In genomic region chr4:159946983-159947645, GRCh38 we compare ENCODE assay signal across 9 cellular contexts.
DNase-seq lines count a peak whose midpoint lies in the region; ATAC-seq and TF ChIP-seq lines count a peak whose summit lies in the region.
"Had no signal": no experiment of that assay in that cellular context is flagged by ENCODE, and none has a peak within 500 bp of the region (broad histone marks: within the 10 kb centered on the region; RNA-seq: fewer than 3 reads in every experiment).

No MANE protein-coding gene starts in this region.

- no peak overlapping the region for H3K4me3 Mint-ChIP-seq in natural killer cell

- peak; percentile 72 for DNase-seq in DMS 273 (lab: John Stamatoyannopoulos, UW; ENCODE audit: unreplicated experiment)
- peak; percentile 56 for DNase-seq in M059J (ENCODE audit: low read depth)
- peak; percentile 33 for DNase-seq in SW480 (ENCODE audit: low spot score)
- DNase-seq in glomerular endothelial cell (ENCODE audit: extremely low read depth, low read depth, low spot score), result peak; percentile 25
- no peak for DNase-seq in testis
- no peak for DNase-seq in natural killer cell

- H3K36me3 ChIP-seq in testis (ENCODE audit: low read depth, missing control alignments), result no peaks in the 10 kb centered on the region
- H3K36me3 ChIP-seq: SJSA1 had no signal

- no peaks in the 10 kb centered on the region for H3K27me3 Mint-ChIP-seq in natural killer cell (ENCODE audit: low read depth in 2 of 2)

- peak; percentile 50 to 84 (median 65) for TF ChIP-seq CTCF in testis (IDR thresholded peaks at IDR 0.05)
- no peak for TF ChIP-seq CTCF in natural killer cell (IDR thresholded peaks at IDR 0.05)

- WGBS in testis, 2 donors, result 24 to 27% methylated on average over 5 of the region's 5 CpGs

- no peak overlapping the region for H3K4me3 ChIP-seq in testis
- H3K4me3 ChIP-seq: SJSA1 had no signal

- H3K4me1 ChIP-seq in testis, result no peaks in the 10 kb centered on the region
- H3K4me1 ChIP-seq: SJSA1 had no signal

- no peaks in the 10 kb centered on the region for H3K36me3 Mint-ChIP-seq in natural killer cell

- no peaks in the 10 kb centered on the region for H3K27me3 ChIP-seq in testis
- H3K27me3 ChIP-seq: SJSA1 had no signal

- no peak overlapping the region for H3K27ac ChIP-seq in testis
- H3K27ac ChIP-seq: SJSA1 had no signal

- no peaks in the 10 kb centered on the region for H3K9me3 Mint-ChIP-seq in natural killer cell

- H3K4me1 Mint-ChIP-seq in natural killer cell, result no peaks in the 10 kb centered on the region

- no peaks in the 10 kb centered on the region for H3K9me3 ChIP-seq in testis
- H3K9me3 ChIP-seq: SJSA1 had no signal

- ATAC-seq in GM21526 (IDR thresholded peaks at IDR 0.05; ENCODE audit: low FRiP score, unreplicated experiment) (peak; percentile 80), GM19452 (IDR thresholded peaks at IDR 0.05; ENCODE audit: unreplicated experiment) (no peak), natural killer cell (no peak)

- TF ChIP-seq POLR2A in testis (IDR thresholded peaks at IDR 0.05), result no peak

- H3K27ac Mint-ChIP-seq in natural killer cell, result no peak overlapping the region

- intact Hi-C loops in testis (cut with DNase I; ENCODE audit: low total_unique reads) (no loop called here), natural killer cell (cut with micrococcal nuclease) (no loop called here)

Comparison
In these comparisons a context has a peak if more than half of its experiments do, and no peak if none do; other contexts are left out.
1. DNase-seq: peak in DMS 273 (single experiment), M059J (single experiment), SW480 (single experiment) and glomerular endothelial cell (single experiment); none in testis (single experiment) and natural killer cell (single experiment).